ENCODE assay signal across 9 cellular contexts in genomic region chr1:171188388-171189266, GRCh38. TPM values are rescaled to one million over a fixed set of nuclear protein-coding genes. Genes with fewer than 3 reads are reported as not detected.
DNase-seq lines count a peak whose midpoint lies in the region; ATAC-seq and TF ChIP-seq lines count a peak whose summit lies in the region.
"Had no signal": no experiment of that assay in that cellular context is flagged by ENCODE, and none has a peak within 500 bp of the region (broad histone marks: within the 10 kb centered on the region; RNA-seq: fewer than 3 reads in every experiment).

No MANE protein-coding gene starts in this region.

- H3K27me3 ChIP-seq in fibroblast of lung (ENCODE audit: control insufficient read depth, insufficient read depth, low read length), result no peaks in the 10 kb centered on the region

- H3K27ac Mint-ChIP-seq in activated CD4-positive, alpha-beta T cell treated with anti-CD3 and anti-CD28 coated beads, Interleukin-2, amount 10 ng/mL, durations not matched to agents 24 days and 14 days, result no peak overlapping the region

- H3K4me2 ChIP-seq in fibroblast of lung (ENCODE audit: extremely low read depth, insufficient read depth, low read length), result no peak overlapping the region

- H3K27ac ChIP-seq in 22Rv1, result no peak overlapping the region
- H3K27ac ChIP-seq in fibroblast of lung (ENCODE audit: insufficient read depth, low read length), result no peak overlapping the region

- TF ChIP-seq CTCF in 22Rv1 (IDR thresholded peaks at IDR 0.05) (peak; percentile 99), fibroblast of lung (conservative IDR thresholded peaks at IDR 0.05 in 1 of 2, IDR thresholded peaks at IDR 0.05 in 1 of 2; ENCODE audit: low read depth in 1 of 2, low read length in 2 of 2) (peak; percentile 88 to 89)

- intact Hi-C loops in activated CD4-positive, alpha-beta T cell treated with anti-CD3 and anti-CD28 coated beads, Interleukin-2, amount 10 ng/mL, durations not matched to agents 24 days and 14 days (cut with micrococcal nuclease), result loop anchor here (2.0 to 5.0 kb wide), 2 partner anchors 126 to 1261 kb away; partner anchors contain the start of gene FMO4

- no peak overlapping the region for H3K4me3 Mint-ChIP-seq in activated CD4-positive, alpha-beta T cell treated with anti-CD3 and anti-CD28 coated beads, Interleukin-2, amount 10 ng/mL, durations not matched to agents 24 days and 14 days

- no peaks in the 10 kb centered on the region for H3K4me1 Mint-ChIP-seq in activated CD4-positive, alpha-beta T cell treated with anti-CD3 and anti-CD28 coated beads, Interleukin-2, amount 10 ng/mL, durations not matched to agents 24 days and 14 days

- no peaks in the 10 kb centered on the region for H3K79me2 ChIP-seq in fibroblast of lung (ENCODE audit: control insufficient read depth, insufficient read depth, low read length)

- no peaks in the 10 kb centered on the region for H3K36me3 ChIP-seq in fibroblast of lung (ENCODE audit: control insufficient read depth, insufficient read depth, low read length)

- H3K9me3 Mint-ChIP-seq in activated CD4-positive, alpha-beta T cell treated with anti-CD3 and anti-CD28 coated beads, Interleukin-2, amount 10 ng/mL, durations not matched to agents 24 days and 14 days, result no peaks in the 10 kb centered on the region

- H3K27me3 Mint-ChIP-seq in activated CD4-positive, alpha-beta T cell treated with anti-CD3 and anti-CD28 coated beads, Interleukin-2, amount 10 ng/mL, durations not matched to agents 24 days and 14 days, result peaks cover 11% of the 10 kb centered on the region

- no peak overlapping the region for H2AFZ ChIP-seq in fibroblast of lung (ENCODE audit: low read length)

- ATAC-seq in HG02798 (IDR thresholded peaks at IDR 0.05; ENCODE audit: poor library complexity, unreplicated experiment), result peak; percentile 79

- no peak overlapping the region for H3K9ac ChIP-seq in fibroblast of lung (ENCODE audit: insufficient read depth, low read length)

- no peaks in the 10 kb centered on the region for H3K9me3 ChIP-seq in fibroblast of lung (ENCODE audit: control insufficient read depth, insufficient read depth, low read depth, low read length)

- H3K36me3 Mint-ChIP-seq in activated CD4-positive, alpha-beta T cell treated with anti-CD3 and anti-CD28 coated beads, Interleukin-2, amount 10 ng/mL, durations not matched to agents 24 days and 14 days (ENCODE audit: low read depth), result no peaks in the 10 kb centered on the region

- H3K4me1 ChIP-seq in fibroblast of lung (ENCODE audit: control insufficient read depth, extremely low read depth, insufficient read depth, low read length), result no peaks in the 10 kb centered on the region

- peak; percentile 78 for DNase-seq in GM03348 (ENCODE audit: low spot score)
- peak; percentile 34 for DNase-seq in NCI-H2107 (lab: John Stamatoyannopoulos, UW)
- peak; percentile 79 for DNase-seq in activated CD4-positive, alpha-beta T cell treated with anti-CD3 and anti-CD28 coated beads, Interleukin-2, amount 10 ng/mL, durations not matched to agents 24 days and 14 days
- peak; percentile 37 to 86 for DNase-seq in fibroblast of lung (ENCODE audit: low read depth in 2 of 2)
- DNase-seq in non-pigmented ciliary epithelial cell (ENCODE audit: low read depth), result peak; percentile 23
- no peak for DNase-seq in middle frontal gyrus (ENCODE audit: extremely low spot score, low spot score)

- H3K4me3 ChIP-seq in fibroblast of lung (replicated peaks in 1 of 4; ENCODE audit: control extremely low read depth in 1 of 4, insufficient read depth in 1 of 4, low read depth in 3 of 4, low read length in 4 of 4), result peak overlapping the region in 1 of 4 experiments; percentile 61

- H4K20me1 ChIP-seq in fibroblast of lung (ENCODE audit: control insufficient read depth, extremely low read depth, insufficient read depth, low read length), result no peaks in the 10 kb centered on the region

RNA-seq across cellular contexts. Expression of gene FMO2, which starts 3.5 kb away (rescaled TPM):
- not detected in 2 replicates for total RNA-seq in activated CD4-positive, alpha-beta T cell treated with anti-CD3 and anti-CD28 coated beads, Interleukin-2, amount 10 ng/mL, durations not matched to agents 24 days and 14 days
- 104 and 125 TPM in 2 replicates for total RNA-seq in fibroblast of lung
- polyA plus RNA-seq in fibroblast of lung, result 7.1 and 136 TPM in 2 replicates
- 3.7 and 71.2 TPM in 2 replicates for polyA plus RNA-seq in fibroblast of lung (2012)
- 2.0 and 120 TPM in 2 replicates for polyA minus RNA-seq in fibroblast of lung (ENCODE audit: low replicate concordance)
- total RNA-seq: mononuclear cell had no signal

RNA-seq across cellular contexts. Expression of gene FMO1, which starts 59.7 kb away (rescaled TPM):
- not detected in 2 replicates for total RNA-seq in activated CD4-positive, alpha-beta T cell treated with anti-CD3 and anti-CD28 coated beads, Interleukin-2, amount 10 ng/mL, durations not matched to agents 24 days and 14 days
- 0.77 TPM in 1 of 2 replicates, not detected in the other for total RNA-seq in fibroblast of lung
- 0.22 TPM in 1 of 2 replicates, not detected in the other for polyA plus RNA-seq in fibroblast of lung
- 0.17 TPM in 1 of 2 replicates, not detected in the other for polyA plus RNA-seq in fibroblast of lung (2012)
- polyA minus RNA-seq in fibroblast of lung (ENCODE audit: low replicate concordance), result not detected in 2 replicates
- total RNA-seq: mononuclear cell had no signal

Comparison
In these comparisons a context has a peak if more than half of its experiments do, and no peak if none do; other contexts are left out.
1. RNA of gene FMO2, which starts 3.5 kb away (total RNA-seq): 104 to 125 TPM in fibroblast of lung; not detected in activated CD4-positive, alpha-beta T cell treated with anti-CD3 and anti-CD28 coated beads, Interleukin-2, amount 10 ng/mL, durations not matched to agents 24 days and 14 days; every median in the first group is over 100 times any median in the second.